Comparison of ENCODE assay signal across 8 cellular contexts in the genomic region with DNA sequence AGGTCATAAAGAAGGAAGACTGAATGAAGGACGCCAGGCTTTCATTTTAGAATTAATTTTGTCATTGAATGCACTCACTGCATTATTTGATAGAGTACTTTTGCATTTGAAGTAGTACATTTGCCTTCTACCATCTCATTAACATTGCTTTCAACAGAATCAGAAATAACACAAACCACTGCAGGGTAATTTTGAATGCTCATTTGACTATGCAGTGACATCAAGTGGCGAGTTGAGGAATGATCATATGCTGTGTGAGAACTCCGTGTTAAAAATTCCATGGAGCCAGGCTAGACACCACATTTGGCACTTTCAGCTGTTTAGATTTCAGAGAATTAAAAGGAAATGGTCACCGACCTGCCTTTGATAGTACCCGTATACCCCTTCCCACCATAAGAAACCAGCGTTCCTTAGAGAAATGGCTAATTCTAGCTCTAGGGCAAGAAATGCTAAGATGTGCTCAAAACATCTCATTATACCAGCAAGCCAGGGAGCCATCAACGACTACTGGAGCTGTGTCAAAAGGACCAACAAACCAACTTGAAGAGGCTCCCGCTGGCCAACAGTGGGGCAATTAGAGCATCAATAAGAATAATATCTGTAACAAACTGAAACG. TPM values are rescaled to one million over a fixed set of nuclear protein-coding genes. Genes with fewer than 3 reads are reported as not detected.
DNase-seq lines count a peak whose midpoint lies in the region; ATAC-seq, FAIRE-seq and TF ChIP-seq lines count a peak whose summit lies in the region.

No MANE protein-coding gene starts in this region.

- TF ChIP-seq CTCF in A549 (IDR thresholded peaks at IDR 0.05) (peak; percentile 86), GM12864 (IDR thresholded peaks at IDR 0.05; ENCODE audit: low read depth, low read length, missing control alignments) (peak; percentile 47), OCI-LY3 (IDR thresholded peaks at IDR 0.05; ENCODE audit: low read depth, low read length) (peak; percentile 43)

- DNase-seq in A549 (ENCODE audit: low read depth in 1 of 2, low spot score in 1 of 2) (peak; percentile 61 to 73), GM12864 (ENCODE audit: low read depth) (no peak), midbrain (lab: John Stamatoyannopoulos, UW) (peak; percentile 78), germinal center (ENCODE audit: low spot score) (no peak)

- H2AFZ ChIP-seq in OCI-LY3 (ENCODE audit: low read depth, low read length) = no peak overlapping the region

- peaks cover 34% of the 10 kb centered on the region for H3K27me3 ChIP-seq in OCI-LY3 (ENCODE audit: low read depth, low read length)

- no peak overlapping the region for H3K9ac ChIP-seq in OCI-LY3 (ENCODE audit: low read length)

- H3K9me3 ChIP-seq in A549 (no peaks in the 10 kb centered on the region), OCI-LY3 (ENCODE audit: insufficient read depth, low read length) (no peaks in the 10 kb centered on the region)

- no peak overlapping the region for H3K4me2 ChIP-seq in A549
- H3K4me2 ChIP-seq in OCI-LY3 (ENCODE audit: low read length) = no peak overlapping the region

- peak; percentile 98 for FAIRE-seq in A549 (lab: Jason Lieb, UNC)
- peak; percentile 82 for FAIRE-seq in endometrium (lab: Jason Lieb, UNC)

- peak; percentile 65 to 66; a peak in 5 of 6 replicates for ATAC-seq in A549
- ATAC-seq in GM18511 (IDR thresholded peaks at IDR 0.05; ENCODE audit: unreplicated experiment) = no peak
- ATAC-seq in GM18858 (IDR thresholded peaks at IDR 0.05; ENCODE audit: unreplicated experiment) = no peak

- H3K27ac ChIP-seq in A549 (no peak overlapping the region), OCI-LY3 (ENCODE audit: low read length) (no peak overlapping the region)

- peak; percentile 84 to 91 for TF ChIP-seq RAD21 in A549 (conservative IDR thresholded peaks at IDR 0.05 in 1 of 2, IDR thresholded peaks at IDR 0.05 in 1 of 2)

- CTCF ChIA-PET in A549 (lab: Yijun Ruan, JAX) = interaction anchor here (0.6 to 10.4 kb wide), 40 partner anchors 8 to 1184 kb away, joined by 3 to 180 read pairs (median 4); a partner anchor contains a TSS

- H3K4me1 ChIP-seq in A549 (peaks cover 30% of the 10 kb centered on the region), OCI-LY3 (ENCODE audit: low read length) (no peaks in the 10 kb centered on the region)

- WGBS in A549 (ENCODE audit: missing lambda C conversion rate) = 24% methylated on average over 9 of the region's 9 CpGs

- POLR2A ChIA-PET in A549 (lab: Yijun Ruan, JAX) = interaction anchor here (0.7 kb wide), 1 partner anchor 197 kb away, joined by 3 read pairs; no protein-coding TSS in a partner anchor

- no peaks in the 10 kb centered on the region for H3K79me2 ChIP-seq in OCI-LY3 (ENCODE audit: low read length)

- TF ChIP-seq EP300 in A549 (IDR thresholded peaks at IDR 0.05) = no peak

- no peak for TF ChIP-seq POLR2A in A549 (IDR thresholded peaks at IDR 0.05; ENCODE audit: low read length)

- H3K4me3 ChIP-seq in A549 (no peak overlapping the region), GM12864 (ENCODE audit: low read depth, low read length) (no peak overlapping the region), OCI-LY3 (ENCODE audit: low read length) (no peak overlapping the region)

- no peaks in the 10 kb centered on the region for H4K20me1 ChIP-seq in OCI-LY3 (ENCODE audit: insufficient read depth, low read length)

- no peaks in the 10 kb centered on the region for H3K36me3 ChIP-seq in OCI-LY3 (replicated peaks; ENCODE audit: low read depth, low read length)

TF ChIP-seq in A549, 52 proteins besides CTCF, POLR2A, EP300 and RAD21:
- TF ChIP-seq SMC3 (IDR thresholded peaks at IDR 0.05) (peak; percentile 80), RNF2 (IDR thresholded peaks at IDR 0.05; ENCODE audit: borderline replicate concordance, low read depth) (no peak)
TF ChIP-seq in A549: peak in this region for 1.

RNA-seq across cellular contexts. Expression of a gene that starts 16.5 kb away (rescaled TPM):
- polyA plus RNA-seq in A549 (2011; rRNA removed) (24.8 and 40.3 TPM in 2 replicates), A549 (2017; fragmentation: RNase III; extraction: RNeasy Plus Mini Kit Qiagen cat#74134 plus additional on column Dnase treatment) (47.5 to 49.3 TPM (median 48.9 TPM) in 3 replicates)
- polyA plus RNA-seq in A549 (2012; cell fraction: cytosol; rRNA removed) = 31.0 and 31.8 TPM in 2 replicates
- polyA plus RNA-seq in A549 (2012; cell fraction: nucleus; rRNA removed) = 18.5 and 22.6 TPM in 2 replicates
- 32.5 and 34.3 TPM in 2 replicates for polyA minus RNA-seq in A549 (2011; rRNA and poly(A)+ RNA removed)

RNA-seq across cellular contexts. Expression of a gene that starts 31.6 kb away (rescaled TPM):
- polyA plus RNA-seq in A549 (2011; rRNA removed) (not detected in 2 replicates), A549 (2017; fragmentation: RNase III; extraction: RNeasy Plus Mini Kit Qiagen cat#74134 plus additional on column Dnase treatment) (not detected in 3 replicates)
- 0.04 TPM in 1 of 2 replicates, not detected in the other for polyA plus RNA-seq in A549 (2012; cell fraction: cytosol; rRNA removed)
- polyA plus RNA-seq in A549 (2012; cell fraction: nucleus; rRNA removed) = 0.23 TPM in 2 replicates
- not detected in 2 replicates for polyA minus RNA-seq in A549 (2011; rRNA and poly(A)+ RNA removed)

Comparison
In these comparisons a context has a peak if more than half of its experiments do, and no peak if none do; other contexts are left out.
1. ATAC-seq: peak in A549 (2 of 2); none in GM18511 (single experiment) and GM18858 (single experiment).
2. DNase-seq: peak in A549 (2 of 2) and midbrain (single experiment); none in GM12864 (single experiment) and germinal center (single experiment).
3. Peak in every context shown above with its lines, with median percentiles within 50 percentile points of each other: CTCF ChIP-seq.